In the genomic region with DNA sequence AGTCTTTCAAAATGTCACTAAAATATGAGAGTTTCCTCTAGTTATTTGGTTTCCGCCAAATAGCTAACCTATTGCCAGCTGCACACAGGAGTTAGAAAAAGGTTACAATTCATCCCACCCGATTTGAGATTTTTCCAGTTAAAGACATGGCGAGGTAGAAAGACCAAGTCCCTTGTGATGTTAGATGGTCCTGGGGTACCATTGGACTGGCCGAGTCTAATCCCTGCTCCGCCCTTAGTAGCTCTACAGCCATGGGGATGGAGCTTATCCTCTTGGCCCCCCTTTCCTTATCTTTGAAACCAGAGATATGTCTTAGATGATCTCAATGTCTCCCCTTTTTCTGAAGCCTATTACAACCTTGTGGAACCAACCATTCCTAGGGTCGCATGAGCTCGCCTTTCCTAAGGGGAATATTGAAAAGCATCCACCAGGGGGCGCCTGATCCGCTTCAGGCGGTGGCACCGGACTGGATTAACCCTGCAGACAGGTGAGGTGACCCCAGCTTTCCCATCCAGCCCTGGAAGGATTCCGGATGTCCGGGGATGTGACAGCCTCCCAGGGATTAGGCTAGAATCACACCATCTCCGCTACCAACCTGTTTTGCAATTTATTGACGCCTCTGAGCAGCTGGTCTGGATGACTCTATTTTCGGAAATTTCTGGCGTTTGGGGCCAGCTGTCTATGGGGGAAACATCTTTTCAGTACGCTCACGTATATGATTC, we compare ENCODE assay signal across 8 cellular contexts.
A peak's percentile ranks its signal among the peaks of the same experiment; 100 is the strongest.
DNase-seq lines count a peak whose midpoint lies in the region; ATAC-seq, FAIRE-seq and TF ChIP-seq lines count a peak whose summit lies in the region.

No MANE protein-coding gene starts in this region.

- H3K27ac Mint-ChIP-seq in activated T-helper 17 cell treated with anti-CD3 and anti-CD28 coated beads, Interleukin-2, amount 50 U/mL, for 72 hours = no peak overlapping the region

- no peak overlapping the region for H3K4me3 ChIP-seq in keratinocyte (ENCODE audit: control insufficient read depth in 2 of 3, extremely low read depth in 1 of 3, insufficient read depth in 2 of 3, low read depth in 1 of 3, low read length in 3 of 3)

- ATAC-seq in activated T-helper 17 cell treated with anti-CD3 and anti-CD28 coated beads, Interleukin-2, amount 50 U/mL, for 72 hours (replicated peaks) = no peak
- no peak for ATAC-seq in HG03521 (IDR thresholded peaks at IDR 0.05; ENCODE audit: unreplicated experiment)

- no peaks in the 10 kb centered on the region for H4K20me1 ChIP-seq in keratinocyte (ENCODE audit: control insufficient read depth, extremely low read depth, insufficient read depth, low read length)

- no peak overlapping the region for H3K4me2 ChIP-seq in keratinocyte (ENCODE audit: control insufficient read depth, extremely low read depth, insufficient read depth, low read depth, low read length)

- H3K9me3 ChIP-seq in keratinocyte (ENCODE audit: control insufficient read depth, low read depth, low read length) = no peaks in the 10 kb centered on the region

- no peak overlapping the region for H3K4me3 Mint-ChIP-seq in activated T-helper 17 cell treated with anti-CD3 and anti-CD28 coated beads, Interleukin-2, amount 50 U/mL, for 72 hours

- H2AFZ ChIP-seq in keratinocyte (ENCODE audit: control insufficient read depth, low read length) = no peak overlapping the region

- H3K27me3 Mint-ChIP-seq in activated T-helper 17 cell treated with anti-CD3 and anti-CD28 coated beads, Interleukin-2, amount 50 U/mL, for 72 hours = peaks cover 10% of the 10 kb centered on the region

- H3K36me3 ChIP-seq in keratinocyte (ENCODE audit: control insufficient read depth in 2 of 2, extremely low read depth in 1 of 2, insufficient read depth in 2 of 2, low read length in 2 of 2) = no peaks in the 10 kb centered on the region

- H3K9me3 Mint-ChIP-seq in activated T-helper 17 cell treated with anti-CD3 and anti-CD28 coated beads, Interleukin-2, amount 50 U/mL, for 72 hours = no peaks in the 10 kb centered on the region

- no peaks in the 10 kb centered on the region for H3K9me1 ChIP-seq in keratinocyte (ENCODE audit: control insufficient read depth, extremely low read depth, insufficient read depth, low read length)

- no peaks in the 10 kb centered on the region for H3K4me1 ChIP-seq in keratinocyte (ENCODE audit: control insufficient read depth, extremely low read depth, insufficient read depth, low read length)

- no peaks in the 10 kb centered on the region for H3K79me2 ChIP-seq in keratinocyte (ENCODE audit: control insufficient read depth, insufficient read depth, low read length)

- no peak overlapping the region for H3K27ac ChIP-seq in keratinocyte (ENCODE audit: control insufficient read depth, insufficient read depth, low read length)

- peak; percentile 79 for TF ChIP-seq CTCF in GM10266 (IDR thresholded peaks at IDR 0.05; ENCODE audit: control insufficient read depth, insufficient read depth, low read depth, missing control alignments)
- TF ChIP-seq CTCF in keratinocyte (optimal IDR thresholded peaks at IDR 0.05 in 1 of 3, IDR thresholded peaks at IDR 0.05 in 1 of 3, conservative IDR thresholded peaks at IDR 0.05 in 1 of 3; ENCODE audit: extremely low read depth in 1 of 3, insufficient read depth in 2 of 3, low read length in 3 of 3) = peak; percentile 77 to 79 (median 79)

- no peaks in the 10 kb centered on the region for H3K4me1 Mint-ChIP-seq in activated T-helper 17 cell treated with anti-CD3 and anti-CD28 coated beads, Interleukin-2, amount 50 U/mL, for 72 hours

- dilution Hi-C loops in keratinocyte (cut with MboI; ENCODE audit: extremely low pct_ligation_motif_present, low sequenced_read_pairs) = no loop called here

- H3K27me3 ChIP-seq in keratinocyte (ENCODE audit: control insufficient read depth, extremely low read depth, insufficient read depth, low read length) = no peaks in the 10 kb centered on the region

- peak; percentile 71 for DNase-seq in GM10266 (ENCODE audit: extremely low spot score)
- peak; percentile 61 for DNase-seq in NAMALWA (ENCODE audit: low spot score)
- DNase-seq in T1000 (lab: John Stamatoyannopoulos, UW) = peak; percentile 27
- DNase-seq in astrocyte of the hippocampus (ENCODE audit: low read depth, low spot score) = peak; percentile 65
- peak; percentile 5 for DNase-seq in keratinocyte (ENCODE audit: low read depth, low spot score)
- peak; percentile 51 to 71 for DNase-seq in stimulated activated CD4-positive, alpha-beta T cell treated with anti-CD3 and anti-CD28 coated beads, Interleukin-4, amount 100 ng/mL, for 48 hours (ENCODE audit: low read depth in 2 of 2)

- H3K36me3 Mint-ChIP-seq in activated T-helper 17 cell treated with anti-CD3 and anti-CD28 coated beads, Interleukin-2, amount 50 U/mL, for 72 hours (ENCODE audit: low read depth) = no peaks in the 10 kb centered on the region

- H3K9ac ChIP-seq in keratinocyte (ENCODE audit: control insufficient read depth, extremely low read depth, insufficient read depth, low read length) = no peak overlapping the region

- peak; percentile 69 for FAIRE-seq in keratinocyte (lab: Jason Lieb, UNC)

Comparison
In these comparisons a context has a peak if more than half of its experiments do, and no peak if none do; other contexts are left out.
1. DNase-seq: peak in every context shown above with its lines; median percentile 71 in GM10266; 65 in astrocyte of the hippocampus; 61 in NAMALWA; 61 in stimulated activated CD4-positive, alpha-beta T cell treated with anti-CD3 and anti-CD28 coated beads, Interleukin-4, amount 100 ng/mL, for 48 hours; 27 in T1000; 5 in keratinocyte.